ENCODE assay signal across 10 cellular contexts in genomic region chr4:154583230-154583629, GRCh38. TPM values are rescaled to one million over a fixed set of nuclear protein-coding genes. Genes with fewer than 3 reads are reported as not detected.
"Had no signal": no experiment of that assay in that cellular context is flagged by ENCODE, and none has a peak within 500 bp of the region (broad histone marks: within the 10 kb centered on the region; RNA-seq: fewer than 3 reads in every experiment).

No MANE protein-coding gene starts in this region.

- FAIRE-seq: H1, H54, HTR-8/SVneo had no signal

- H3K36me3 Mint-ChIP-seq: IgD-negative memory B cell had no signal

- H3K4me3 ChIP-seq: GM23338 had no signal

- H3K27ac Mint-ChIP-seq: GM23338, H9, IgD-negative memory B cell had no signal

- ATAC-seq: GM23338 had no signal

- DNase-seq: H9, HCEC 1CT, KBM-7 had no signal

- H3K4me3 Mint-ChIP-seq: GM23338, H9, IgD-negative memory B cell had no signal

- H3K27ac ChIP-seq: KMS-11 had no signal

- H3K9me3 Mint-ChIP-seq: GM23338, H9, IgD-negative memory B cell had no signal

- H3K4me1 Mint-ChIP-seq: GM23338, H9, IgD-negative memory B cell had no signal

RNA-seq across cellular contexts. Expression of gene FGA, which starts 7.3 kb away (rescaled TPM):
- total RNA-seq: GM23338, H1, H9, HT-29 had no signal
- polyA plus RNA-seq: GM23338, H1, IgD-negative memory B cell had no signal

RNA-seq across cellular contexts. Expression of gene FGB, which starts 20.4 kb away (rescaled TPM):
- total RNA-seq: GM23338, H1, H9, HT-29 had no signal
- polyA plus RNA-seq: GM23338, H1, IgD-negative memory B cell had no signal

RNA-seq across cellular contexts. Expression of gene FGG, which starts 29.2 kb away (rescaled TPM):
- total RNA-seq: GM23338, H1, H9, HT-29 had no signal
- polyA plus RNA-seq: GM23338, H1, IgD-negative memory B cell had no signal
